In the genomic region with DNA sequence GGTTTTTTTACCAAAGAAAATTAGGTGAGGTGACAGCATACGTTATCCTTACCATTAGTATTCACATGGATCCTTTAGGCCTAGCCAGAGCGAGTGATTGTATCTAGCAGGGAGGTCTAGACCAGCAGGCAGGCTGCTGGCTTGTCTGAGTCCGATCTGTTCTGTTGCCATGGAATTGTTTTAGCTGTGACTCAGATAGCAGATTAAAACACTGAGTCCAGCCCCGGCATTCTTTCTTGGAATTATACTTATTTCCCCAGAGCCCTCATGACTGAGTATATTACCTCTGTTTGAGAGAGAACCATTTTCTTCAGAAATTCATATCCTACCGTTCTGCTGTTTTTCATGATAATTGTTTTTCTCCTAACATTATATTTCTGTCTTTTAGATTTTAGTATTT, we compare ENCODE assay signal across 12 cellular contexts. TPM values are rescaled to one million over a fixed set of nuclear protein-coding genes. Genes with fewer than 3 reads are reported as not detected.
DNase-seq lines count a peak whose midpoint lies in the region; ATAC-seq and TF ChIP-seq lines count a peak whose summit lies in the region.
"Had no signal": no experiment of that assay in that cellular context is flagged by ENCODE, and none has a peak within 500 bp of the region (broad histone marks: within the 10 kb centered on the region; RNA-seq: fewer than 3 reads in every experiment).

No MANE protein-coding gene starts in this region.

- no peaks in the 10 kb centered on the region for H3K27me3 Mint-ChIP-seq in activated CD4-positive, alpha-beta memory T cell treated with anti-CD3 and anti-CD28 coated beads for 36 hours
- H3K27me3 Mint-ChIP-seq: activated naive CD4-positive, alpha-beta T cell treated with anti-CD3 and anti-CD28 coated beads, Interleukin-2, amount 50 U/mL, for 24 hours had no signal

- no peaks in the 10 kb centered on the region for H3K9me3 Mint-ChIP-seq in activated CD4-positive, alpha-beta memory T cell treated with anti-CD3 and anti-CD28 coated beads for 36 hours
- H3K9me3 Mint-ChIP-seq: activated naive CD4-positive, alpha-beta T cell treated with anti-CD3 and anti-CD28 coated beads, Interleukin-2, amount 50 U/mL, for 24 hours had no signal

- intact Hi-C loops in colonic mucosa (cut with DNase I): no loop called here
- intact Hi-C loops in activated CD4-positive, alpha-beta memory T cell treated with anti-CD3 and anti-CD28 coated beads for 36 hours (cut with micrococcal nuclease): no loop called here

- peak; percentile 98 for ATAC-seq in thoracic aorta (ENCODE audit: insufficient number of reproducible peaks, low FRiP score, low read depth)
- ATAC-seq in GM18909 (IDR thresholded peaks at IDR 0.05; ENCODE audit: poor library complexity, unreplicated experiment): no peak

- peaks cover 4% of the 10 kb centered on the region for H3K36me3 Mint-ChIP-seq in activated CD4-positive, alpha-beta memory T cell treated with anti-CD3 and anti-CD28 coated beads for 36 hours

- H3K4me3 Mint-ChIP-seq in activated CD4-positive, alpha-beta memory T cell treated with anti-CD3 and anti-CD28 coated beads for 36 hours: no peak overlapping the region
- H3K4me3 Mint-ChIP-seq: activated naive CD4-positive, alpha-beta T cell treated with anti-CD3 and anti-CD28 coated beads, Interleukin-2, amount 50 U/mL, for 24 hours had no signal

- DNase-seq in NCI-H82 (lab: John Stamatoyannopoulos, UW): peak; percentile 68
- DNase-seq in NCI-H82 treated with DMSO at 0.1 percent for 48 hours (lab: John Stamatoyannopoulos, UW; ENCODE audit: unreplicated experiment): no peak
- peak; percentile 44 for DNase-seq in astrocyte of the cerebellum (ENCODE audit: low read depth)
- peak; percentile 6 for DNase-seq in inferior parietal cortex (ENCODE audit: extremely low spot score)
- peak; percentile 3 for DNase-seq in thoracic aorta (ENCODE audit: low spot score)
- no peak for DNase-seq in colonic mucosa
- no peak for DNase-seq in activated CD4-positive, alpha-beta memory T cell treated with anti-CD3 and anti-CD28 coated beads for 36 hours
- DNase-seq: 8988T; activated CD4-positive, CD25-positive, alpha-beta regulatory T cell treated with anti-CD3 and anti-CD28 coated beads, Interleukin-2, amount 50 U/mL, for 72 hours had no signal

- H3K36me3 ChIP-seq in thoracic aorta (peaks cover 4% of the 10 kb centered on the region), colonic mucosa (no peaks in the 10 kb centered on the region)

- H3K4me1 ChIP-seq in thoracic aorta (ENCODE audit: control insufficient read depth in 1 of 2, low read depth in 2 of 2): peaks cover 0 to 30% of the 10 kb centered on the region in 2 donors
- H3K4me1 ChIP-seq in colonic mucosa: no peaks in the 10 kb centered on the region

- TF ChIP-seq CTCF in astrocyte of the cerebellum (IDR thresholded peaks at IDR 0.05; ENCODE audit: low read depth, low read length, missing control alignments) (no peak), thoracic aorta (IDR thresholded peaks at IDR 0.05) (no peak), colonic mucosa (IDR thresholded peaks at IDR 0.05) (no peak)

- CTCF ChIA-PET in activated CD4-positive, alpha-beta memory T cell treated with anti-CD3 and anti-CD28 coated beads for 36 hours (lab: Charles Lee): interaction anchor here (1.2 kb wide), 1 partner anchor 28 kb away, joined by 3 read pairs; no protein-coding TSS in a partner anchor

- H3K27me3 ChIP-seq in thoracic aorta (replicated peaks; ENCODE audit: insufficient read depth) (no peaks in the 10 kb centered on the region), colonic mucosa (no peaks in the 10 kb centered on the region)
- H3K27me3 ChIP-seq: neutrophil had no signal

- no peak overlapping the region for H3K27ac Mint-ChIP-seq in activated CD4-positive, alpha-beta memory T cell treated with anti-CD3 and anti-CD28 coated beads for 36 hours
- H3K27ac Mint-ChIP-seq: activated naive CD4-positive, alpha-beta T cell treated with anti-CD3 and anti-CD28 coated beads, Interleukin-2, amount 50 U/mL, for 24 hours had no signal

- no peak overlapping the region for H3K9ac ChIP-seq in colonic mucosa (ENCODE audit: low read depth in 2 of 2, low read length in 2 of 2)

- H3K4me3 ChIP-seq in astrocyte of the cerebellum (ENCODE audit: low read depth, low read length) (no peak overlapping the region), thoracic aorta (no peak overlapping the region), colonic mucosa (no peak overlapping the region)

- in situ Hi-C loops in astrocyte of the cerebellum (cut with HindIII; ENCODE audit: low sequenced_read_pairs): no loop called here

- no peaks in the 10 kb centered on the region for H3K4me1 Mint-ChIP-seq in activated CD4-positive, alpha-beta memory T cell treated with anti-CD3 and anti-CD28 coated beads for 36 hours (ENCODE audit: low read depth)
- H3K4me1 Mint-ChIP-seq: activated naive CD4-positive, alpha-beta T cell treated with anti-CD3 and anti-CD28 coated beads, Interleukin-2, amount 50 U/mL, for 24 hours had no signal

- H3K9me3 ChIP-seq in thoracic aorta (no peaks in the 10 kb centered on the region), colonic mucosa (no peaks in the 10 kb centered on the region)
- H3K9me3 ChIP-seq: neutrophil had no signal

- POLR2A ChIA-PET in activated CD4-positive, alpha-beta memory T cell treated with anti-CD3 and anti-CD28 coated beads for 36 hours (lab: Charles Lee): no interaction called here

- H3K27ac ChIP-seq in thoracic aorta (peak overlapping the region; percentile 38 to 77), colonic mucosa (no peak overlapping the region)
- H3K27ac ChIP-seq: neutrophil had no signal

RNA-seq across cellular contexts. Expression of a gene that starts 37.4 kb away (rescaled TPM):
- total RNA-seq in thoracic aorta: 10 to 100 TPM; 19.5 to 27.9 TPM
- total RNA-seq in colonic mucosa: 10 to 100 TPM; 26.2 to 32.8 TPM
- 1 to 10 TPM; 2.8 to 3.2 TPM for total RNA-seq in activated CD4-positive, alpha-beta memory T cell treated with anti-CD3 and anti-CD28 coated beads for 36 hours

RNA-seq across cellular contexts. Expression of a gene that starts 54.2 kb away (rescaled TPM):
- total RNA-seq in thoracic aorta (10 to 100 TPM; 34.0 to 56.6 TPM), colonic mucosa (1 to 10 TPM; 3.0 to 8.6 TPM)
- total RNA-seq in activated CD4-positive, alpha-beta memory T cell treated with anti-CD3 and anti-CD28 coated beads for 36 hours: under 1 TPM; 0.10 to 0.21 TPM

Comparison
In these comparisons a context has a peak if more than half of its experiments do, and no peak if none do; other contexts are left out.
1. DNase-seq: peak in NCI-H82 (single experiment), astrocyte of the cerebellum (single experiment), inferior parietal cortex (single experiment) and thoracic aorta (single experiment); none in NCI-H82 treated with DMSO at 0.1 percent for 48 hours (single experiment), colonic mucosa (single experiment) and activated CD4-positive, alpha-beta memory T cell treated with anti-CD3 and anti-CD28 coated beads for 36 hours (single experiment).
2. RNA of a gene that starts 37.4 kb away (total RNA-seq): 26.2 to 32.8 TPM in colonic mucosa and 19.5 to 27.9 TPM in thoracic aorta; 2.8 to 3.2 TPM in activated CD4-positive, alpha-beta memory T cell treated with anti-CD3 and anti-CD28 coated beads for 36 hours; every median in the first group is over 4 times any median in the second.